Comparison of ENCODE assay signal across 15 cellular contexts in the genomic region with DNA sequence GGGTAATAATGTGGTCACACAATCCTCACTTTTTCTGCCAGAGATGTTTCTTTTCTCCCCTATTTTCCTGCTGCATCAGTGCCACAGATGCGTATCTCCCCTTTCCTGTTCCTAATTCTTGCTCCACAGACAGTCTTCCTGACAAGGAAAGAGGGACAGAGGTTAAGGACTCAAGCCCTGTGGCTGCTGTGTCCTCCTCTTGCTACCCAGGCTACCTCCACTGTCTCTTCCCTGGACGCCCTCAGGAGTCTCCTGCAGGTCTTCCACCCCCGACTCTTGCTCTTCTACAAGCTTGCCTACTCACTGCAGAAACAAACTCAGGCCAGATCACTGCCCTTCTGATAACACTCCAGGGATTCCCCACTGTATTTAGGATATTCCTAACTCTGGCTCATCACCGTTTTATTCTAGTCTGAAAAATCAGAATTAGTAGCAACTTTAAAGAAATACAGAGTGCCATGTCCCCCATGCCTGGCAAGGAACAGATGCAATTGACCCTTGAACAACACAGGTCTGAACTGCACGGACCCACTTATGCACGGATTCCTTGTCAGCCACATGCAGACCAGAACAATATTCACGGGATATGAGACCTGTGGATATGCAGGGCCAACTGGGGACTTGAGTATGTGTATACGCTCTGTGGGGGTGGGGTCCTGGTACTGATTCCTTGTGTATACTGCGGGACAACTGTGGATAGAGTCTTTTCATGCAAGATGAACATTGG.
"Had no signal": no experiment of that assay in that cellular context is flagged by ENCODE, and none has a peak within 500 bp of the region (broad histone marks: within the 10 kb centered on the region; RNA-seq: fewer than 3 reads in every experiment).

No MANE protein-coding gene starts in this region.

- H3K4me3 ChIP-seq: breast epithelium, gastrocnemius medialis, stomach, thyroid gland had no signal

- H3K9me3 ChIP-seq: breast epithelium, gastrocnemius medialis, stomach, thyroid gland had no signal

- H3K4me1 Mint-ChIP-seq: activated naive CD8-positive, alpha-beta T cell treated with anti-CD3 and anti-CD28 coated beads for 36 hours; naive B cell had no signal

- DNase-seq: activated CD4-positive, alpha-beta T cell treated with anti-CD3 and anti-CD28 coated beads for 4 hours; activated CD8-positive, alpha-beta memory T cell treated with anti-CD3 and anti-CD28 coated beads, Interleukin-2, amount 50 U/mL, for 4 hours; activated CD8-positive, alpha-beta T cell treated with anti-CD3 and anti-CD28 coated beads for 36 hours; activated gamma-delta T cell treated with Interleukin-2 at 50 U/mL for 16 hours; activated naive CD8-positive, alpha-beta T cell treated with anti-CD3 and anti-CD28 coated beads for 36 hours; activated T-cell treated with anti-CD3 and anti-CD28 coated beads, Interleukin-2, amount 50 U/mL, for 72 hours; anterior cingulate cortex; gastrocnemius medialis; kidney; naive B cell; stimulated activated CD4-positive, alpha-beta T cell treated with anti-CD3 and anti-CD28 coated beads, Interleukin-4, amount 100 ng/mL, for 24 hours; stomach; thyroid gland; WERI-Rb-1 had no signal

- H3K27ac ChIP-seq: breast epithelium, gastrocnemius medialis, stomach, thyroid gland, WERI-Rb-1 had no signal

- H3K27me3 ChIP-seq: breast epithelium, gastrocnemius medialis, stomach, thyroid gland had no signal

- H3K9me3 Mint-ChIP-seq: activated CD8-positive, alpha-beta T cell treated with anti-CD3 and anti-CD28 coated beads for 36 hours; activated naive CD8-positive, alpha-beta T cell treated with anti-CD3 and anti-CD28 coated beads for 36 hours had no signal

- H3K27ac Mint-ChIP-seq: activated CD8-positive, alpha-beta T cell treated with anti-CD3 and anti-CD28 coated beads for 36 hours; activated naive CD8-positive, alpha-beta T cell treated with anti-CD3 and anti-CD28 coated beads for 36 hours; activated T-cell treated with anti-CD3 and anti-CD28 coated beads, Interleukin-2, amount 50 U/mL, for 72 hours had no signal

- ATAC-seq: activated CD8-positive, alpha-beta T cell treated with anti-CD3 and anti-CD28 coated beads for 36 hours; activated T-cell treated with anti-CD3 and anti-CD28 coated beads, Interleukin-2, amount 50 U/mL, for 72 hours; gastrocnemius medialis had no signal

- H3K36me3 ChIP-seq: breast epithelium had no signal

- H3K4me3 Mint-ChIP-seq: activated CD8-positive, alpha-beta T cell treated with anti-CD3 and anti-CD28 coated beads for 36 hours; activated naive CD8-positive, alpha-beta T cell treated with anti-CD3 and anti-CD28 coated beads for 36 hours; activated T-cell treated with anti-CD3 and anti-CD28 coated beads, Interleukin-2, amount 50 U/mL, for 72 hours had no signal

- H3K4me1 ChIP-seq: breast epithelium had no signal

- H3K27me3 Mint-ChIP-seq: activated CD8-positive, alpha-beta T cell treated with anti-CD3 and anti-CD28 coated beads for 36 hours; activated naive CD8-positive, alpha-beta T cell treated with anti-CD3 and anti-CD28 coated beads for 36 hours; naive B cell had no signal
